In the genomic region with DNA sequence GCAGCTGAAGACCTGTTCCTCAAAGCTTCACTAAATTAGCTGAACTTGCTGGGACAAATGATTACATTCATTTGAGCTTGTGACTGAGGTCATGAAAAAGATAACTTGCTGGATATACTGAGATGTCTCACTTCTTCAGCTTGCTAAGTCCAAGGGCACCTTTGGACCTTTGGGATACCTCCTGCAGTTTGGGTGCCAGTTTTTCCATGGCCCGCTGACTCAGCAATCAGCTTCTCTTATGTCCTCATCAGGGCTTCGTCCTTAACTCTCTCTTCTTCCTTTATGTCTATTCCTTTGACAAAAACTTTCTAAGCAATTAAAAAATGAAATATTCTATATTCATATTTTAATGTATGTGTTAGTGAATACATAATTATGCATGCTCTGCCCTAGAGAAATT, we compare ENCODE assay signal across 3 cellular contexts.
A peak's percentile ranks its signal among the peaks of the same experiment; 100 is the strongest.
TF ChIP-seq lines count a peak whose summit lies in the region.

No MANE protein-coding gene starts in this region.

TF ChIP-seq in A549, 52 proteins besides CTCF, POLR2A, EP300 and RAD21:
- TF ChIP-seq MAFK (IDR thresholded peaks at IDR 0.05; ENCODE audit: partially characterized antibody) (peak; percentile 77), NFE2L2 (conservative IDR thresholded peaks at IDR 0.05; ENCODE audit: low read length) (no peak)
TF ChIP-seq in A549: peak in this region for 1.

TF ChIP-seq in K562, 482 proteins besides CTCF, POLR2A, EP300 and RAD21 (continues in another document):
- TF ChIP-seq MAFF (IDR thresholded peaks at IDR 0.05; ENCODE audit: low read length) (peak; percentile 61), KDM2B (CRISPR knock-in tag; IDR thresholded peaks at IDR 0.05) (no peak), HNRNPL (IDR thresholded peaks at IDR 0.05; ENCODE audit: low read depth, low read length) (no peak), TOE1 (IDR thresholded peaks at IDR 0.05; ENCODE audit: borderline replicate concordance) (no peak), TOE1 (CRISPR knock-in tag; IDR thresholded peaks at IDR 0.05; ENCODE audit: borderline replicate concordance, low read depth) (no peak), HDAC6 (IDR thresholded peaks at IDR 0.05; ENCODE audit: low read depth, low read length) (no peak), ZNF23 (CRISPR knock-in tag; IDR thresholded peaks at IDR 0.05) (no peak), KLF10 (CRISPR knock-in tag; IDR thresholded peaks at IDR 0.05) (no peak), ZNF24 (IDR thresholded peaks at IDR 0.05) (no peak), ZNF444 (CRISPR knock-in tag; IDR thresholded peaks at IDR 0.05) (no peak), NUFIP1 (IDR thresholded peaks at IDR 0.05; ENCODE audit: partially characterized antibody) (no peak), ZBTB17 (CRISPR knock-in tag; IDR thresholded peaks at IDR 0.05) (no peak), CHD4 (IDR thresholded peaks at IDR 0.05; ENCODE audit: insufficient read depth, insufficient replicate concordance, low read depth, low read length, poor library complexity, severe bottlenecking) (no peak), TCF7 (IDR thresholded peaks at IDR 0.05; ENCODE audit: borderline replicate concordance) (no peak), ZNF316 (IDR thresholded peaks at IDR 0.05) (peak; percentile 63), ZNF766 (CRISPR knock-in tag; conservative IDR thresholded peaks at IDR 0.05) (no peak)
- TF ChIP-seq, protein P1, sequence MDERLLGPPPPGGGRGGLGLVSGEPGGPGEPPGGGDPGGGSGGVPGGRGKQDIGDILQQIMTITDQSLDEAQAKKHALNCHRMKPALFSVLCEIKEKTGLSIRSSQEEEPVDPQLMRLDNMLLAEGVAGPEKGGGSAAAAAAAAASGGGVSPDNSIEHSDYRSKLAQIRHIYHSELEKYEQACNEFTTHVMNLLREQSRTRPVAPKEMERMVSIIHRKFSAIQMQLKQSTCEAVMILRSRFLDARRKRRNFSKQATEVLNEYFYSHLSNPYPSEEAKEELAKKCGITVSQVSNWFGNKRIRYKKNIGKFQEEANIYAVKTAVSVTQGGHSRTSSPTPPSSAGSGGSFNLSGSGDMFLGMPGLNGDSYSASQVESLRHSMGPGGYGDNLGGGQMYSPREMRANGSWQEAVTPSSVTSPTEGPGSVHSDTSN (CRISPR knock-in tag; IDR thresholded peaks at IDR 0.05; ENCODE audit: low read depth): no peak
- TF ChIP-seq, protein P1 (tag; conservative IDR thresholded peaks at IDR 0.05; ENCODE audit: low read depth): no peak
- TF ChIP-seq, protein P2, sequence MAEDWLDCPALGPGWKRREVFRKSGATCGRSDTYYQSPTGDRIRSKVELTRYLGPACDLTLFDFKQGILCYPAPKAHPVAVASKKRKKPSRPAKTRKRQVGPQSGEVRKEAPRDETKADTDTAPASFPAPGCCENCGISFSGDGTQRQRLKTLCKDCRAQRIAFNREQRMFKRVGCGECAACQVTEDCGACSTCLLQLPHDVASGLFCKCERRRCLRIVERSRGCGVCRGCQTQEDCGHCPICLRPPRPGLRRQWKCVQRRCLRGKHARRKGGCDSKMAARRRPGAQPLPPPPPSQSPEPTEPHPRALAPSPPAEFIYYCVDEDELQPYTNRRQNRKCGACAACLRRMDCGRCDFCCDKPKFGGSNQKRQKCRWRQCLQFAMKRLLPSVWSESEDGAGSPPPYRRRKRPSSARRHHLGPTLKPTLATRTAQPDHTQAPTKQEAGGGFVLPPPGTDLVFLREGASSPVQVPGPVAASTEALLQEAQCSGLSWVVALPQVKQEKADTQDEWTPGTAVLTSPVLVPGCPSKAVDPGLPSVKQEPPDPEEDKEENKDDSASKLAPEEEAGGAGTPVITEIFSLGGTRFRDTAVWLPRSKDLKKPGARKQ (CRISPR knock-in tag; IDR thresholded peaks at IDR 0.05): no peak
- TF ChIP-seq, protein P3, sequence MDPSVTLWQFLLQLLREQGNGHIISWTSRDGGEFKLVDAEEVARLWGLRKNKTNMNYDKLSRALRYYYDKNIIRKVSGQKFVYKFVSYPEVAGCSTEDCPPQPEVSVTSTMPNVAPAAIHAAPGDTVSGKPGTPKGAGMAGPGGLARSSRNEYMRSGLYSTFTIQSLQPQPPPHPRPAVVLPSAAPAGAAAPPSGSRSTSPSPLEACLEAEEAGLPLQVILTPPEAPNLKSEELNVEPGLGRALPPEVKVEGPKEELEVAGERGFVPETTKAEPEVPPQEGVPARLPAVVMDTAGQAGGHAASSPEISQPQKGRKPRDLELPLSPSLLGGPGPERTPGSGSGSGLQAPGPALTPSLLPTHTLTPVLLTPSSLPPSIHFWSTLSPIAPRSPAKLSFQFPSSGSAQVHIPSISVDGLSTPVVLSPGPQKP (CRISPR knock-in tag; IDR thresholded peaks at IDR 0.05): no peak
- TF ChIP-seq, protein P4, sequence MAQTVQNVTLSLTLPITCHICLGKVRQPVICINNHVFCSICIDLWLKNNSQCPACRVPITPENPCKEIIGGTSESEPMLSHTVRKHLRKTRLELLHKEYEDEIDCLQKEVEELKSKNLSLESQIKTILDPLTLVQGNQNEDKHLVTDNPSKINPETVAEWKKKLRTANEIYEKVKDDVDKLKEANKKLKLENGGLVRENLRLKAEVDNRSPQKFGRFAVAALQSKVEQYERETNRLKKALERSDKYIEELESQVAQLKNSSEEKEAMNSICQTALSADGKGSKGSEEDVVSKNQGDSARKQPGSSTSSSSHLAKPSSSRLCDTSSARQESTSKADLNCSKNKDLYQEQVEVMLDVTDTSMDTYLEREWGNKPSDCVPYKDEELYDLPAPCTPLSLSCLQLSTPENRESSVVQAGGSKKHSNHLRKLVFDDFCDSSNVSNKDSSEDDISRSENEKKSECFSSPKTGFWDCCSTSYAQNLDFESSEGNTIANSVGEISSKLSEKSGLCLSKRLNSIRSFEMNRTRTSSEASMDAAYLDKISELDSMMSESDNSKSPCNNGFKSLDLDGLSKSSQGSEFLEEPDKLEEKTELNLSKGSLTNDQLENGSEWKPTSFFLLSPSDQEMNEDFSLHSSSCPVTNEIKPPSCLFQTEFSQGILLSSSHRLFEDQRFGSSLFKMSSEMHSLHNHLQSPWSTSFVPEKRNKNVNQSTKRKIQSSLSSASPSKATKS (CRISPR knock-in tag; IDR thresholded peaks at IDR 0.05): no peak
- TF ChIP-seq, protein P5, sequence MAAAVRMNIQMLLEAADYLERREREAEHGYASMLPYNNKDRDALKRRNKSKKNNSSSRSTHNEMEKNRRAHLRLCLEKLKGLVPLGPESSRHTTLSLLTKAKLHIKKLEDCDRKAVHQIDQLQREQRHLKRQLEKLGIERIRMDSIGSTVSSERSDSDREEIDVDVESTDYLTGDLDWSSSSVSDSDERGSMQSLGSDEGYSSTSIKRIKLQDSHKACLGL (CRISPR knock-in tag; IDR thresholded peaks at IDR 0.05; ENCODE audit: borderline replicate concordance, poor library complexity, severe bottlenecking): no peak

TF ChIP-seq in HepG2, 621 proteins besides CTCF, POLR2A, EP300 and RAD21:
- no peak for TF ChIP-seq ZNF670 (CRISPR knock-in tag; IDR thresholded peaks at IDR 0.05; ENCODE audit: borderline replicate concordance)
- peak; percentile 80 to 87 for TF ChIP-seq MAFK (conservative IDR thresholded peaks at IDR 0.05 in 1 of 2, IDR thresholded peaks at IDR 0.05 in 1 of 2; ENCODE audit: low read length in 2 of 2)
- TF ChIP-seq MAFF (IDR thresholded peaks at IDR 0.05; ENCODE audit: low read depth, low read length): peak; percentile 78
